ENCODE assay signal across 20 cellular contexts in the genomic region with DNA sequence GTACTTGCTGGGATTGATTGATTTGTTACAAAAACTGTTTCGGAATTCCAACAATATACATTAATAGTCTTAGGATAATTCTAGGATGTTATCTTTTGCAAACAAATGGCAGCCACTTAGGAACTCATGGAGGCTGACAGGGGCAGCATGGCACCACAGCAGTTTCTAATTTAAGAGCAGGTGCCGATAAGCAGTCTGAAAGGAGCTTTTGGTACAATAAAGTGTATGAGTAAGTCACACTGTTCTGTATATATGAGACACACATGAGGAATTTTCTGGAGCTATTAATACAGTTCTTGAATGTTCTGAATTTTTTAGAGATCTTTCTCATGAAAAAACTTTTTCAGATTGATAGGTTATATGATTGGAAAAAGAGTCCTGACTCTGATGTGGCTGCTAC. TPM values are rescaled to one million over a fixed set of nuclear protein-coding genes. Genes with fewer than 3 reads are reported as not detected.
DNase-seq lines count a peak whose midpoint lies in the region; ATAC-seq and TF ChIP-seq lines count a peak whose summit lies in the region.
"Had no signal": no experiment of that assay in that cellular context is flagged by ENCODE, and none has a peak within 500 bp of the region (broad histone marks: within the 10 kb centered on the region; RNA-seq: fewer than 3 reads in every experiment).

No MANE protein-coding gene starts in this region.

- no peak for ATAC-seq in activated CD8-positive, alpha-beta memory T cell treated with anti-CD3 and anti-CD28 coated beads, Interleukin-2, amount 10 ng/mL, durations not matched to agents 7 days and 5 days
- ATAC-seq in heart left ventricle (peak; percentile 95 to 97 (median 96)), thoracic aorta (ENCODE audit: insufficient number of reproducible peaks, low FRiP score, low read depth) (peak; percentile 82), GM18907 (IDR thresholded peaks at IDR 0.05; ENCODE audit: unreplicated experiment) (no peak)
- ATAC-seq: natural killer cell treated with Interleukin-12 subunit alpha and Interleukin-12 subunit beta and Interleukin-15 and Interleukin-18, amount 100 ng/mL, for 72 hours; stimulated activated naive B cell treated with anti-CD40 and anti-IgM and Interleukin-4, amounts not matched to agents 10 μg/mL and 1 μg/mL and 100 μg/mL, for 72 hours; WTC11 had no signal

- CTCF ChIA-PET in activated CD8-positive, alpha-beta memory T cell treated with anti-CD3 and anti-CD28 coated beads, Interleukin-2, amount 10 ng/mL, durations not matched to agents 7 days and 5 days (lab: Charles Lee), result no interaction called here

- peak overlapping the region; percentile 36 for H3K27ac Mint-ChIP-seq in activated CD8-positive, alpha-beta memory T cell treated with anti-CD3 and anti-CD28 coated beads, Interleukin-2, amount 10 ng/mL, durations not matched to agents 7 days and 5 days
- H3K27ac Mint-ChIP-seq in immature natural killer cell, result no peak overlapping the region
- H3K27ac Mint-ChIP-seq: natural killer cell treated with Interleukin-12 subunit alpha and Interleukin-12 subunit beta and Interleukin-15 and Interleukin-18, amount 100 ng/mL, for 72 hours; progenitor cell of endocrine pancreas; stimulated activated naive B cell treated with anti-CD40 and anti-IgM and Interleukin-4, amounts not matched to agents 10 μg/mL and 1 μg/mL and 100 μg/mL, for 72 hours; WTC11 had no signal

- no peaks in the 10 kb centered on the region for H3K9me3 ChIP-seq in ascending aorta
- H3K9me3 ChIP-seq in heart left ventricle, result no peaks in the 10 kb centered on the region
- no peaks in the 10 kb centered on the region for H3K9me3 ChIP-seq in thoracic aorta
- H3K9me3 ChIP-seq: colonic mucosa, tibial nerve had no signal

- intact Hi-C loops in ascending aorta (cut with DNase I) (loop anchor here (5.0 kb wide), 1 partner anchor 52 kb away; a partner anchor contains a TSS), heart left ventricle (cut with DNase I) (no loop called here)

- peaks cover 9% of the 10 kb centered on the region for H3K4me1 Mint-ChIP-seq in activated CD8-positive, alpha-beta memory T cell treated with anti-CD3 and anti-CD28 coated beads, Interleukin-2, amount 10 ng/mL, durations not matched to agents 7 days and 5 days
- H3K4me1 Mint-ChIP-seq in immature natural killer cell, result peaks cover 0 to 2% of the 10 kb centered on the region in 2 donors
- H3K4me1 Mint-ChIP-seq: WTC11 had no signal

- 29 to 57% (median 43%) methylated on average over 2 of the region's 2 CpGs for WGBS in heart left ventricle, 4 donors

- H3K27me3 Mint-ChIP-seq in activated CD8-positive, alpha-beta memory T cell treated with anti-CD3 and anti-CD28 coated beads, Interleukin-2, amount 10 ng/mL, durations not matched to agents 7 days and 5 days, result no peaks in the 10 kb centered on the region
- H3K27me3 Mint-ChIP-seq in immature natural killer cell (ENCODE audit: low read depth in 3 of 3), result peaks cover 0 to 3% (median 0%) of the 10 kb centered on the region in 3 donors
- H3K27me3 Mint-ChIP-seq: CD4-positive, CD25-positive, alpha-beta regulatory T cell; natural killer cell treated with Interleukin-12 subunit alpha and Interleukin-12 subunit beta and Interleukin-15 and Interleukin-18, amount 100 ng/mL, for 72 hours; progenitor cell of endocrine pancreas; stimulated activated naive B cell treated with anti-CD40 and anti-IgM and Interleukin-4, amounts not matched to agents 10 μg/mL and 1 μg/mL and 100 μg/mL, for 72 hours had no signal

- H3K4me3 ChIP-seq in ascending aorta (no peak overlapping the region), heart left ventricle (peak overlapping the region in 1 of 12 donors; percentile 8), thoracic aorta (no peak overlapping the region)
- H3K4me3 ChIP-seq: colonic mucosa, tibial nerve had no signal

- peaks cover 22 to 42% of the 10 kb centered on the region in 2 donors for H3K36me3 ChIP-seq in ascending aorta
- H3K36me3 ChIP-seq in heart left ventricle, result peaks cover 2 to 73% (median 54%) of the 10 kb centered on the region in 9 donors
- peaks cover 16% of the 10 kb centered on the region for H3K36me3 ChIP-seq in thoracic aorta

- no peaks in the 10 kb centered on the region for H3K27me3 ChIP-seq in ascending aorta
- no peaks in the 10 kb centered on the region for H3K27me3 ChIP-seq in heart left ventricle
- no peaks in the 10 kb centered on the region for H3K27me3 ChIP-seq in thoracic aorta (replicated peaks; ENCODE audit: insufficient read depth)
- H3K27me3 ChIP-seq: colonic mucosa, tibial nerve had no signal

- H3K4me1 ChIP-seq in ascending aorta (peaks cover 0 to 3% of the 10 kb centered on the region in 2 donors), heart left ventricle (peaks cover 0 to 21% (median 6%) of the 10 kb centered on the region in 12 donors), thoracic aorta (ENCODE audit: control insufficient read depth in 1 of 2, low read depth in 2 of 2) (peaks cover 11 to 13% of the 10 kb centered on the region in 2 donors)
- H3K4me1 ChIP-seq: colonic mucosa, tibial nerve had no signal

- peak overlapping the region; percentile 41 to 64 for H3K27ac ChIP-seq in ascending aorta
- H3K27ac ChIP-seq in heart left ventricle, result peak overlapping the region; percentile 8 to 81 (median 66)
- peak overlapping the region; percentile 19 to 67 for H3K27ac ChIP-seq in thoracic aorta
- H3K27ac ChIP-seq: 22Rv1, colonic mucosa, RWPE1, tibial nerve had no signal

- TF ChIP-seq CTCF in ascending aorta (IDR thresholded peaks at IDR 0.05) (no peak), heart left ventricle (IDR thresholded peaks at IDR 0.05) (no peak), thoracic aorta (IDR thresholded peaks at IDR 0.05) (no peak)

- peaks cover 39% of the 10 kb centered on the region for H3K36me3 Mint-ChIP-seq in activated CD8-positive, alpha-beta memory T cell treated with anti-CD3 and anti-CD28 coated beads, Interleukin-2, amount 10 ng/mL, durations not matched to agents 7 days and 5 days
- H3K36me3 Mint-ChIP-seq in immature natural killer cell, result peaks cover 15 to 28% (median 20%) of the 10 kb centered on the region in 3 donors

- no peak for TF ChIP-seq POLR2A in heart left ventricle (IDR thresholded peaks at IDR 0.05)

- H3K4me3 Mint-ChIP-seq in activated CD8-positive, alpha-beta memory T cell treated with anti-CD3 and anti-CD28 coated beads, Interleukin-2, amount 10 ng/mL, durations not matched to agents 7 days and 5 days, result no peak overlapping the region
- no peak overlapping the region for H3K4me3 Mint-ChIP-seq in immature natural killer cell
- H3K4me3 Mint-ChIP-seq: CD4-positive, CD25-positive, alpha-beta regulatory T cell; natural killer cell treated with Interleukin-12 subunit alpha and Interleukin-12 subunit beta and Interleukin-15 and Interleukin-18, amount 100 ng/mL, for 72 hours; stimulated activated naive B cell treated with anti-CD40 and anti-IgM and Interleukin-4, amounts not matched to agents 10 μg/mL and 1 μg/mL and 100 μg/mL, for 72 hours; WTC11 had no signal

- no peaks in the 10 kb centered on the region for H3K9me3 Mint-ChIP-seq in activated CD8-positive, alpha-beta memory T cell treated with anti-CD3 and anti-CD28 coated beads, Interleukin-2, amount 10 ng/mL, durations not matched to agents 7 days and 5 days (ENCODE audit: low read depth)
- no peaks in the 10 kb centered on the region for H3K9me3 Mint-ChIP-seq in immature natural killer cell
- H3K9me3 Mint-ChIP-seq: CD4-positive, CD25-positive, alpha-beta regulatory T cell; natural killer cell treated with Interleukin-12 subunit alpha and Interleukin-12 subunit beta and Interleukin-15 and Interleukin-18, amount 100 ng/mL, for 72 hours; stimulated activated naive B cell treated with anti-CD40 and anti-IgM and Interleukin-4, amounts not matched to agents 10 μg/mL and 1 μg/mL and 100 μg/mL, for 72 hours; WTC11 had no signal

- no peak for DNase-seq in activated CD8-positive, alpha-beta memory T cell treated with anti-CD3 and anti-CD28 coated beads, Interleukin-2, amount 10 ng/mL, durations not matched to agents 7 days and 5 days
- DNase-seq in activated CD8-positive, alpha-beta memory T cell treated with anti-CD3 and anti-CD28 coated beads, Interleukin-2, amount 50 U/mL, for 48 hours, result no peak
- no peak for DNase-seq in ascending aorta (ENCODE audit: low spot score in 2 of 2)
- peak in 2 of 5 donors; percentile 40 to 57 for DNase-seq in heart left ventricle
- DNase-seq in thoracic aorta (ENCODE audit: low spot score), result no peak
- no peak for DNase-seq in immature natural killer cell
- DNase-seq in SHP77 (lab: John Stamatoyannopoulos, UW), result no peak
- DNase-seq: CD4-positive, CD25-positive, alpha-beta regulatory T cell; colonic mucosa; DMS79; NCI-H2029 treated with DMSO at 0.1 percent for 48 hours; stimulated activated CD4-positive, alpha-beta T cell treated with anti-CD3 and anti-CD28 coated beads, Interleukin-12 subunit alpha, Interleukin-12 subunit beta, amount 100 ng/mL, for 4 hours; stimulated activated naive B cell treated with anti-CD40 and anti-IgM and Interleukin-4, amounts not matched to agents 10 μg/mL and 1 μg/mL and 100 μg/mL, for 72 hours had no signal

RNA-seq across cellular contexts. Expression of a gene that starts 52.2 kb away (rescaled TPM):
- total RNA-seq in activated CD8-positive, alpha-beta memory T cell treated with anti-CD3 and anti-CD28 coated beads, Interleukin-2, amount 10 ng/mL, durations not matched to agents 7 days and 5 days, result 10 to 100 TPM; 45.0 to 62.1 TPM
- 38.2 TPM for total RNA-seq in ascending aorta
- 100 to 1,000 TPM in 2 of 9 donors, 10 to 100 TPM in 7; 56.1 to 165 (median 86.8) TPM for total RNA-seq in heart left ventricle
- 100 to 1,000 TPM; 109 to 115 TPM for polyA plus RNA-seq in heart left ventricle
- total RNA-seq in thoracic aorta, result 10 to 100 TPM; 22.7 to 44.1 TPM
- 10 to 100 TPM in 1 of 3 donors, 1 to 10 TPM in 2; 2.8 to 14.3 (median 2.9) TPM for polyA plus RNA-seq in immature natural killer cell

RNA-seq across cellular contexts. Expression of a gene that starts 53.2 kb away (rescaled TPM):
- 10 to 100 TPM; 29.0 to 34.1 TPM for total RNA-seq in activated CD8-positive, alpha-beta memory T cell treated with anti-CD3 and anti-CD28 coated beads, Interleukin-2, amount 10 ng/mL, durations not matched to agents 7 days and 5 days
- 34.3 TPM for total RNA-seq in ascending aorta
- total RNA-seq in heart left ventricle, result 10 to 100 TPM; 19.4 to 34.3 (median 22.7) TPM
- 10 to 100 TPM; 15.8 to 37.5 TPM for polyA plus RNA-seq in heart left ventricle
- total RNA-seq in thoracic aorta, result 10 to 100 TPM; 26.7 to 42.0 TPM
- 10 to 100 TPM; 58.7 to 74.6 (median 61.4) TPM for polyA plus RNA-seq in immature natural killer cell

Comparison
In these comparisons a context has a peak if more than half of its experiments do, and no peak if none do; other contexts are left out.
1. ATAC-seq: peak in heart left ventricle (4 of 4) and thoracic aorta (single experiment); none in activated CD8-positive, alpha-beta memory T cell treated with anti-CD3 and anti-CD28 coated beads, Interleukin-2, amount 10 ng/mL, durations not matched to agents 7 days and 5 days (single experiment) and GM18907 (single experiment).
2. Peak in every context shown above with its lines, with median percentiles within 50 percentile points of each other: H3K27ac ChIP-seq.